In genomic region chr21:6437834-6438187, GRCh38 we compare ENCODE assay signal across 8 cellular contexts.
DNase-seq lines count a peak whose midpoint lies in the region; ATAC-seq, FAIRE-seq and TF ChIP-seq lines count a peak whose summit lies in the region.
"Not testable (repeated sequence)": the region's sequence is repeated elsewhere in the genome, so short reads cannot be mapped to it uniquely, and the experiment has no call there.

No MANE protein-coding gene starts in this region.

- WGBS in HepG2 (ENCODE audit: low lambda C conversion rate), result no CpG with 5 or more reads among the region's 7 CpGs

- H3K27me3 Mint-ChIP-seq in CD4-positive, alpha-beta T cell; activated CD4-positive, alpha-beta T cell treated with anti-CD3 and anti-CD28 coated beads, Interleukin-2, amount 10 ng/mL, durations not matched to agents 7 days and 5 days; activated naive CD4-positive, alpha-beta T cell treated with anti-CD3 and anti-CD28 coated beads for 36 hours (ENCODE audit: low read depth); naive thymus-derived CD8-positive, alpha-beta T cell; stimulated activated memory B cell treated with anti-CD40 and anti-IgM and Interleukin-4, amounts not matched to agents 10 μg/mL and 1 μg/mL and 100 μg/mL, for 72 hours: not testable (repeated sequence)

- TF ChIP-seq RAD21 in HepG2 (CRISPR knock-in tag; IDR thresholded peaks at IDR 0.05), result not testable (repeated sequence)

- H3K27ac Mint-ChIP-seq in CD4-positive, alpha-beta T cell, result peak overlapping the region; percentile 9
- H3K27ac Mint-ChIP-seq in activated CD4-positive, alpha-beta T cell treated with anti-CD3 and anti-CD28 coated beads, Interleukin-2, amount 10 ng/mL, durations not matched to agents 7 days and 5 days, result peak overlapping the region; percentile 19
- not testable (repeated sequence) for H3K27ac Mint-ChIP-seq in activated naive CD4-positive, alpha-beta T cell treated with anti-CD3 and anti-CD28 coated beads for 36 hours; stimulated activated memory B cell treated with anti-CD40 and anti-IgM and Interleukin-4, amounts not matched to agents 10 μg/mL and 1 μg/mL and 100 μg/mL, for 72 hours
- H3K27ac Mint-ChIP-seq in naive thymus-derived CD8-positive, alpha-beta T cell, result peak overlapping the region in 2 of 10 donors; percentile 36 to 43

- not testable (repeated sequence) for H3K36me3 ChIP-seq in OCI-LY1 (ENCODE audit: insufficient read depth, low read length); HepG2 (replicated peaks in 1 of 2; ENCODE audit: control insufficient read depth in 1 of 2, insufficient read depth in 2 of 2, low read length in 2 of 2)

- not testable (repeated sequence) for H3K9me2 ChIP-seq in OCI-LY1 (ENCODE audit: low read depth, low read length)

- FAIRE-seq in HepG2 (lab: Jason Lieb, UNC), result not testable (repeated sequence)

- not testable (repeated sequence) for H3K36me3 Mint-ChIP-seq in CD4-positive, alpha-beta T cell (ENCODE audit: low read depth); activated CD4-positive, alpha-beta T cell treated with anti-CD3 and anti-CD28 coated beads, Interleukin-2, amount 10 ng/mL, durations not matched to agents 7 days and 5 days (ENCODE audit: low read depth); activated naive CD4-positive, alpha-beta T cell treated with anti-CD3 and anti-CD28 coated beads for 36 hours (ENCODE audit: low read depth); naive thymus-derived CD8-positive, alpha-beta T cell; stimulated activated memory B cell treated with anti-CD40 and anti-IgM and Interleukin-4, amounts not matched to agents 10 μg/mL and 1 μg/mL and 100 μg/mL, for 72 hours

- H3K9ac ChIP-seq in OCI-LY1 (ENCODE audit: low read length); HepG2 (ENCODE audit: insufficient read depth, low read depth, low read length): not testable (repeated sequence)

- not testable (repeated sequence) for H4K20me1 ChIP-seq in OCI-LY1 (ENCODE audit: insufficient read depth, low read length); HepG2 (ENCODE audit: insufficient read depth, low read length)

- TF ChIP-seq CTCF in CD4-positive, alpha-beta T cell (IDR thresholded peaks at IDR 0.05); OCI-LY1 (IDR thresholded peaks at IDR 0.05; ENCODE audit: low read length); foreskin keratinocyte (conservative IDR thresholded peaks at IDR 0.05); HepG2 (CRISPR knock-in tag; IDR thresholded peaks at IDR 0.05): not testable (repeated sequence)

- H3F3A ChIP-seq in OCI-LY1 (ENCODE audit: insufficient read depth, low read length), result not testable (repeated sequence)

- CTCF ChIA-PET in CD4-positive, alpha-beta T cell (lab: Charles Lee); activated CD4-positive, alpha-beta T cell treated with anti-CD3 and anti-CD28 coated beads, Interleukin-2, amount 10 ng/mL, durations not matched to agents 7 days and 5 days (lab: Charles Lee); activated naive CD4-positive, alpha-beta T cell treated with anti-CD3 and anti-CD28 coated beads for 36 hours (lab: Charles Lee); HepG2 (lab: Yijun Ruan, JAX; ENCODE audit: low intra/inter-chr PET ratio, low total read pairs): not testable (repeated sequence)

- in situ Hi-C loops in HepG2 (cut with HindIII; ENCODE audit: extremely low pct_ligation_motif_present, low pct_unique_long_range_greater_than_20kb), result not testable (repeated sequence)

- not testable (repeated sequence) for TF ChIP-seq EP300 in HepG2 (IDR thresholded peaks at IDR 0.05; ENCODE audit: low read depth in 2 of 2, low read length in 2 of 2); HepG2 (CRISPR knock-in tag; IDR thresholded peaks at IDR 0.05; ENCODE audit: borderline replicate concordance)

- not testable (repeated sequence) for BruUV-seq in HepG2 (replicated peaks; lab: Mats Ljungman, UMichigan)

- not testable (repeated sequence) for H3K27ac ChIP-seq in CD4-positive, alpha-beta T cell (ENCODE audit: low read depth, low read length); foreskin keratinocyte; HepG2 (ENCODE audit: extremely low read length, insufficient read depth, low read length)
- peak overlapping the region; percentile 81 for H3K27ac ChIP-seq in OCI-LY1 (ENCODE audit: low read depth, low read length, poor library complexity, severe bottlenecking)

- ATAC-seq in CD4-positive, alpha-beta T cell (ENCODE audit: poor library complexity), result not testable (repeated sequence)
- ATAC-seq in foreskin keratinocyte, result peak; percentile 35
- 0 out of 3 replicates have a peak, but pooled peaks have one; percentile 14 for ATAC-seq in HepG2
- peak; percentile 31 to 33 for ATAC-seq in naive thymus-derived CD8-positive, alpha-beta T cell
- peak; percentile 58 for ATAC-seq in stimulated activated memory B cell treated with anti-CD40 and anti-IgM and Interleukin-4, amounts not matched to agents 10 μg/mL and 1 μg/mL and 100 μg/mL, for 72 hours

- H3K4me2 ChIP-seq in OCI-LY1 (ENCODE audit: low read length); HepG2 (ENCODE audit: low read depth, low read length): not testable (repeated sequence)

- not testable (repeated sequence) for H3K9me3 ChIP-seq in CD4-positive, alpha-beta T cell (ENCODE audit: control insufficient read depth, low read length); OCI-LY1 (ENCODE audit: low read length); HepG2 (ENCODE audit: low read length)

- not testable (repeated sequence) for H3K4me3 Mint-ChIP-seq in CD4-positive, alpha-beta T cell; activated CD4-positive, alpha-beta T cell treated with anti-CD3 and anti-CD28 coated beads, Interleukin-2, amount 10 ng/mL, durations not matched to agents 7 days and 5 days; activated naive CD4-positive, alpha-beta T cell treated with anti-CD3 and anti-CD28 coated beads for 36 hours; stimulated activated memory B cell treated with anti-CD40 and anti-IgM and Interleukin-4, amounts not matched to agents 10 μg/mL and 1 μg/mL and 100 μg/mL, for 72 hours
- H3K4me3 Mint-ChIP-seq in naive thymus-derived CD8-positive, alpha-beta T cell, result peak overlapping the region in 1 of 10 donors; percentile 21

- POLR2A ChIA-PET in CD4-positive, alpha-beta T cell (lab: Charles Lee); activated CD4-positive, alpha-beta T cell treated with anti-CD3 and anti-CD28 coated beads, Interleukin-2, amount 10 ng/mL, durations not matched to agents 7 days and 5 days (lab: Charles Lee); HepG2 (lab: Yijun Ruan, JAX); naive thymus-derived CD8-positive, alpha-beta T cell (lab: Charles Lee): not testable (repeated sequence)

- not testable (repeated sequence) for H3K4me3 ChIP-seq in OCI-LY1 (ENCODE audit: low read depth, low read length, poor library complexity, severe bottlenecking); HepG2 (replicated peaks in 1 of 3; ENCODE audit: insufficient read depth in 1 of 3, low read depth in 2 of 3, low read length in 3 of 3)

- not testable (repeated sequence) for H3K79me2 ChIP-seq in OCI-LY1 (ENCODE audit: insufficient read depth, low read length); HepG2 (ENCODE audit: insufficient read depth, low read length)

- H3K9me3 Mint-ChIP-seq in CD4-positive, alpha-beta T cell; activated CD4-positive, alpha-beta T cell treated with anti-CD3 and anti-CD28 coated beads, Interleukin-2, amount 10 ng/mL, durations not matched to agents 7 days and 5 days; activated naive CD4-positive, alpha-beta T cell treated with anti-CD3 and anti-CD28 coated beads for 36 hours; naive thymus-derived CD8-positive, alpha-beta T cell; stimulated activated memory B cell treated with anti-CD40 and anti-IgM and Interleukin-4, amounts not matched to agents 10 μg/mL and 1 μg/mL and 100 μg/mL, for 72 hours: not testable (repeated sequence)

- DNase-seq in CD4-positive, alpha-beta T cell; activated CD4-positive, alpha-beta T cell treated with anti-CD3 and anti-CD28 coated beads, Interleukin-2, amount 10 ng/mL, durations not matched to agents 7 days and 5 days; foreskin keratinocyte; HepG2 (ENCODE audit: low spot score); naive thymus-derived CD8-positive, alpha-beta T cell: not testable (repeated sequence)
- DNase-seq in activated naive CD4-positive, alpha-beta T cell treated with anti-CD3 and anti-CD28 coated beads for 36 hours, result peak; percentile 5

- not testable (repeated sequence) for H3K4me1 Mint-ChIP-seq in CD4-positive, alpha-beta T cell (ENCODE audit: low read depth); activated CD4-positive, alpha-beta T cell treated with anti-CD3 and anti-CD28 coated beads, Interleukin-2, amount 10 ng/mL, durations not matched to agents 7 days and 5 days; activated naive CD4-positive, alpha-beta T cell treated with anti-CD3 and anti-CD28 coated beads for 36 hours (ENCODE audit: low read depth); naive thymus-derived CD8-positive, alpha-beta T cell; stimulated activated memory B cell treated with anti-CD40 and anti-IgM and Interleukin-4, amounts not matched to agents 10 μg/mL and 1 μg/mL and 100 μg/mL, for 72 hours

- intact Hi-C loops in CD4-positive, alpha-beta T cell (cut with DNase I, micrococcal nuclease); activated naive CD4-positive, alpha-beta T cell treated with anti-CD3 and anti-CD28 coated beads for 36 hours (cut with micrococcal nuclease); HepG2 (cut with micrococcal nuclease; ENCODE audit: unreplicated experiment): not testable (repeated sequence)

- H2AFZ ChIP-seq in OCI-LY1 (ENCODE audit: low read length); HepG2 (ENCODE audit: low read length): not testable (repeated sequence)

- not testable (repeated sequence) for TF ChIP-seq POLR2A in HepG2 (IDR thresholded peaks at IDR 0.05; ENCODE audit: insufficient read depth in 1 of 2, low read depth in 2 of 2, low read length in 2 of 2)

- H3K4me1 ChIP-seq in OCI-LY1 (ENCODE audit: insufficient read depth, low read length, severe bottlenecking), result peaks cover 14% of the 10 kb centered on the region
- H3K4me1 ChIP-seq in foreskin keratinocyte; HepG2 (ENCODE audit: insufficient read depth, low read length): not testable (repeated sequence)

- not testable (repeated sequence) for H3K27me3 ChIP-seq in CD4-positive, alpha-beta T cell (ENCODE audit: control insufficient read depth, insufficient read depth, low read length); OCI-LY1 (ENCODE audit: insufficient read depth, low read length); foreskin keratinocyte; HepG2 (ENCODE audit: control insufficient read depth in 1 of 2, insufficient read depth in 2 of 2, low read length in 2 of 2)
